In genomic region chr3:73148207-73148606, GRCh38 we compare ENCODE assay signal across 12 cellular contexts.
"Had no signal": no experiment of that assay in that cellular context is flagged by ENCODE, and none has a peak within 500 bp of the region (broad histone marks: within the 10 kb centered on the region; RNA-seq: fewer than 3 reads in every experiment).

No MANE protein-coding gene starts in this region.

- DNase-seq: activated CD4-positive, alpha-beta memory T cell treated with anti-CD3 and anti-CD28 coated beads for 36 hours; activated CD4-positive, alpha-beta T cell treated with anti-CD3 and anti-CD28 coated beads for 1 hour; activated gamma-delta T cell; activated T-cell treated with anti-CD3 and anti-CD28 coated beads, Interleukin-2, amount 50 U/mL, for 4 hours; small intestine; SW 1271 had no signal

- H3K27ac Mint-ChIP-seq: activated CD4-positive, alpha-beta memory T cell treated with anti-CD3 and anti-CD28 coated beads for 36 hours; activated naive CD8-positive, alpha-beta T cell; T-helper 2 cell treated with Interferon-gamma antibody and Interleukin-4, amounts not matched to agents 5 μg/mL and 100 μg/mL, for 36 hours had no signal

- H3K9me3 Mint-ChIP-seq: activated CD4-positive, alpha-beta memory T cell treated with anti-CD3 and anti-CD28 coated beads for 36 hours; activated T-cell treated with anti-CD3 and anti-CD28 coated beads, Interleukin-2, amount 50 U/mL, for 4 hours; nephron; T-helper 2 cell treated with Interferon-gamma antibody and Interleukin-4, amounts not matched to agents 5 μg/mL and 100 μg/mL, for 36 hours had no signal

- H3K36me3 ChIP-seq: breast epithelium, ovary, tibial nerve had no signal

- H3K4me3 Mint-ChIP-seq: activated CD4-positive, alpha-beta memory T cell treated with anti-CD3 and anti-CD28 coated beads for 36 hours; activated naive CD8-positive, alpha-beta T cell; activated T-cell treated with anti-CD3 and anti-CD28 coated beads, Interleukin-2, amount 50 U/mL, for 4 hours; T-helper 2 cell treated with Interferon-gamma antibody and Interleukin-4, amounts not matched to agents 5 μg/mL and 100 μg/mL, for 36 hours had no signal

- ATAC-seq: activated T-cell treated with anti-CD3 and anti-CD28 coated beads, Interleukin-2, amount 50 U/mL, for 4 hours had no signal

- H3K4me1 ChIP-seq: breast epithelium had no signal

- H3K4me3 ChIP-seq: breast epithelium, ovary, tibial nerve had no signal

- H3K27me3 ChIP-seq: breast epithelium, ovary, tibial nerve had no signal

- H3K36me3 Mint-ChIP-seq: activated CD4-positive, alpha-beta memory T cell treated with anti-CD3 and anti-CD28 coated beads for 36 hours; activated naive CD8-positive, alpha-beta T cell had no signal

- H3K9me3 ChIP-seq: breast epithelium, ovary, tibial nerve had no signal

- H3K27ac ChIP-seq: breast epithelium, tibial nerve had no signal
